Comparison of ENCODE assay signal across 20 cellular contexts in the genomic region with DNA sequence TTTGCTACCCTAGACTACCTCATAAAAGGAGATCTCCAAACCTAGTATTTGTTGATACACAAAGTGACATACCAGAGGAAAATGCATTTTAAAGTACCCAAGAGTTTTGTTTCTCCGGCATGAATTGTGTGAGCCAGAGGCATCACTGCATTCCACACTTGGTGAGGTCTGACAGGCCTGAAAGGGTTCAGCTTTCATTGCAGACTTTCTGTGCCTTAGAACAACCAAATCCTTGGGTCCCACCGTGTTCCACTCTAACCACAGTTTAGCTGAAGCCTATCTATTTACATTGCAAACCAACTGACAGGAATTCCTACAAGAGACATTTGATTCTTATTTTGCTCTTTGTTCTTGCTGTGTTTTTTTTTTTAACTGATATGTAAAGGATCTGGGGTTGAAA. TPM values are rescaled to one million over a fixed set of nuclear protein-coding genes. Genes with fewer than 3 reads are reported as not detected.
DNase-seq lines count a peak whose midpoint lies in the region; ATAC-seq and TF ChIP-seq lines count a peak whose summit lies in the region.
"Had no signal": no experiment of that assay in that cellular context is flagged by ENCODE, and none has a peak within 500 bp of the region (broad histone marks: within the 10 kb centered on the region; RNA-seq: fewer than 3 reads in every experiment).

No MANE protein-coding gene starts in this region.

- H3K9me3 Mint-ChIP-seq in chondrocyte (ENCODE audit: low read depth) = no peaks in the 10 kb centered on the region
- H3K9me3 Mint-ChIP-seq in stimulated activated effector memory CD8-positive, alpha-beta T cell treated with anti-CD3 and anti-CD28 coated beads, Interleukin-12 subunit alpha, Interleukin-12 subunit beta, amount 100 ng/mL, for 72 hours = no peaks in the 10 kb centered on the region
- H3K9me3 Mint-ChIP-seq: activated T-cell treated with anti-CD3 and anti-CD28 coated beads, Interleukin-2, amount 50 U/mL, for 72 hours had no signal

- H3K4ac ChIP-seq in IMR-90 (ENCODE audit: low read depth, low read length) = peak overlapping the region; percentile 22; the same call in 1 of the 2 replicates

- ATAC-seq in IMR-90 (ENCODE audit: low read depth) = peak; percentile 68
- no peak for ATAC-seq in stimulated activated effector memory CD8-positive, alpha-beta T cell treated with anti-CD3 and anti-CD28 coated beads, Interleukin-12 subunit alpha, Interleukin-12 subunit beta, amount 100 ng/mL, for 72 hours
- ATAC-seq: activated T-cell treated with anti-CD3 and anti-CD28 coated beads, Interleukin-2, amount 50 U/mL, for 72 hours had no signal

- H3K27me3 Mint-ChIP-seq in chondrocyte (ENCODE audit: low read depth) = no peaks in the 10 kb centered on the region

- no peak overlapping the region for H3K27ac ChIP-seq in IMR-90 (ENCODE audit: insufficient read depth, low read length)
- H3K27ac ChIP-seq: colonic mucosa, esophagus squamous epithelium, ovary had no signal

- peak; percentile 30 for DNase-seq in AG20443 (ENCODE audit: low spot score)
- peak; percentile 69 for DNase-seq in IMR-90
- no peak for DNase-seq in chondrocyte (ENCODE audit: low spot score)
- DNase-seq in left kidney (ENCODE audit: low read depth, low spot score) = peak; percentile 34
- no peak for DNase-seq in activated CD4-positive, alpha-beta T cell treated with anti-CD3 and anti-CD28 coated beads for 48 hours
- DNase-seq in stimulated activated effector memory CD8-positive, alpha-beta T cell treated with anti-CD3 and anti-CD28 coated beads, Interleukin-12 subunit alpha, Interleukin-12 subunit beta, amount 100 ng/mL, for 72 hours (ENCODE audit: low spot score in 2 of 2) = no peak
- no peak for DNase-seq in NCI-H2196 (lab: John Stamatoyannopoulos, UW; ENCODE audit: unreplicated experiment)
- DNase-seq in D341Med (ENCODE audit: low spot score) = no peak
- DNase-seq: activated T-cell treated with anti-CD3 and anti-CD28 coated beads, Interleukin-2, amount 50 U/mL, for 72 hours; colonic mucosa; DMS153; esophagus squamous epithelium; Kasumi-1; NCI-H1694 treated with DMSO at 0.1 percent for 48 hours; NCI-H524 treated with DMSO at 0.1 percent for 48 hours; ovary; stimulated activated CD4-positive, alpha-beta T cell treated with anti-CD3 and anti-CD28 coated beads, Interleukin-12 subunit alpha, Interleukin-12 subunit beta, amount 100 ng/mL, for 4 hours; substantia nigra; T-helper 9 cell had no signal

- H3K18ac ChIP-seq in IMR-90 (ENCODE audit: low read depth, low read length) = no peak overlapping the region

- no peaks in the 10 kb centered on the region for H4K20me1 ChIP-seq in IMR-90 (ENCODE audit: insufficient read depth, low read length)

- H3K23ac ChIP-seq in IMR-90 (ENCODE audit: low read depth, low read length) = no peak overlapping the region; the same call in 1 of the 2 replicates

- H3K4me2 ChIP-seq in IMR-90 (ENCODE audit: low read depth, low read length) = peak overlapping the region; percentile 24; the same call in 1 of the 2 replicates

- no peak overlapping the region for H3K9ac ChIP-seq in IMR-90 (ENCODE audit: low read depth, low read length)

- intact Hi-C loops in IMR-90 (cut with micrococcal nuclease) = loop anchor here (1.0 to 2.0 kb wide), 3 partner anchors 140 to 499 kb away; partner anchors contain the start of gene FBN1

- no peak for TF ChIP-seq RAD21 in IMR-90 (IDR thresholded peaks at IDR 0.05; ENCODE audit: low read length)

- POLR2A ChIA-PET in IMR-90 (lab: Charles Lee; ENCODE audit: unreplicated experiment) = interaction anchor here (0.5 kb wide), 1 partner anchor 1289 kb away, joined by 7 read pairs; no protein-coding TSS in a partner anchor

- peak overlapping the region; percentile 76 for H3K27ac Mint-ChIP-seq in chondrocyte (ENCODE audit: unreplicated experiment)
- no peak overlapping the region for H3K27ac Mint-ChIP-seq in stimulated activated effector memory CD8-positive, alpha-beta T cell treated with anti-CD3 and anti-CD28 coated beads, Interleukin-12 subunit alpha, Interleukin-12 subunit beta, amount 100 ng/mL, for 72 hours
- H3K27ac Mint-ChIP-seq: activated T-cell treated with anti-CD3 and anti-CD28 coated beads, Interleukin-2, amount 50 U/mL, for 72 hours; memory B cell had no signal

- peak overlapping the region; percentile 38 for H2AFZ ChIP-seq in IMR-90 (replicated peaks; ENCODE audit: low read length, poor library complexity)

- peaks cover 42% of the 10 kb centered on the region for H3K4me1 Mint-ChIP-seq in chondrocyte (ENCODE audit: low read depth)
- H3K4me1 Mint-ChIP-seq in stimulated activated effector memory CD8-positive, alpha-beta T cell treated with anti-CD3 and anti-CD28 coated beads, Interleukin-12 subunit alpha, Interleukin-12 subunit beta, amount 100 ng/mL, for 72 hours = peaks cover 9% of the 10 kb centered on the region
- H3K4me1 Mint-ChIP-seq: memory B cell had no signal

- no peak for TF ChIP-seq CTCF in IMR-90 (conservative IDR thresholded peaks at IDR 0.05; ENCODE audit: low read depth, low read length)
- no peak for TF ChIP-seq CTCF in chondrocyte (IDR thresholded peaks at IDR 0.05)

- H4K8ac ChIP-seq in IMR-90 (ENCODE audit: low read depth in 2 of 2, low read length in 2 of 2) = peak overlapping the region in 1 of 2 experiments; percentile 52; a peak in 1 of 4 replicates

- BruUV-seq in IMR-90 (replicated peaks; lab: Mats Ljungman, UMichigan) = no TSS peak

- peaks cover 16% of the 10 kb centered on the region for H3K36me3 Mint-ChIP-seq in chondrocyte (ENCODE audit: low read depth)
- H3K36me3 Mint-ChIP-seq in stimulated activated effector memory CD8-positive, alpha-beta T cell treated with anti-CD3 and anti-CD28 coated beads, Interleukin-12 subunit alpha, Interleukin-12 subunit beta, amount 100 ng/mL, for 72 hours = no peaks in the 10 kb centered on the region
- H3K36me3 Mint-ChIP-seq: memory B cell had no signal

- no peaks in the 10 kb centered on the region for H3K27me3 ChIP-seq in IMR-90 (ENCODE audit: control insufficient read depth, insufficient read depth, low read length)
- H3K27me3 ChIP-seq: colonic mucosa, esophagus squamous epithelium, ovary had no signal

- peak overlapping the region; percentile 44 for H2BK5ac ChIP-seq in IMR-90 (ENCODE audit: low read depth, low read length, poor library complexity, severe bottlenecking)

- H2BK15ac ChIP-seq in IMR-90 (ENCODE audit: low read depth, low read length) = no peak overlapping the region

- no peak overlapping the region for H2BK20ac ChIP-seq in IMR-90 (ENCODE audit: low read depth, low read length)

- H3K56ac ChIP-seq in IMR-90 (ENCODE audit: extremely low read depth, insufficient read depth, low read length) = no peak overlapping the region

- dilution Hi-C loops in IMR-90 (cut with HindIII; ENCODE audit: low sequenced_read_pairs, unreplicated experiment) = no loop called here

- H3K9me1 ChIP-seq in IMR-90 (ENCODE audit: insufficient read depth, low read length) = peaks cover 5% of the 10 kb centered on the region; the same call in 1 of the 2 replicates

- CTCF ChIA-PET in IMR-90 (lab: Yijun Ruan, JAX) = interaction anchor here (0.7 to 0.8 kb wide), 2 partner anchors 10 to 119 kb away, joined by 3 to 4 read pairs; no protein-coding TSS in a partner anchor

- peak overlapping the region; percentile 17; the same call in 1 of the 2 replicates for H2BK120ac ChIP-seq in IMR-90 (ENCODE audit: low read depth, low read length)

- no peak for TF ChIP-seq POLR2A in IMR-90 (IDR thresholded peaks at IDR 0.05; ENCODE audit: low read depth, low read length)

- no peaks in the 10 kb centered on the region for H3K9me3 ChIP-seq in IMR-90 (ENCODE audit: control insufficient read depth, insufficient read depth, low read length)
- H3K9me3 ChIP-seq: colonic mucosa, esophagus squamous epithelium, ovary had no signal

- no peak overlapping the region for H3K4me3 Mint-ChIP-seq in chondrocyte (ENCODE audit: unreplicated experiment)
- no peak overlapping the region for H3K4me3 Mint-ChIP-seq in stimulated activated effector memory CD8-positive, alpha-beta T cell treated with anti-CD3 and anti-CD28 coated beads, Interleukin-12 subunit alpha, Interleukin-12 subunit beta, amount 100 ng/mL, for 72 hours
- H3K4me3 Mint-ChIP-seq: activated T-cell treated with anti-CD3 and anti-CD28 coated beads, Interleukin-2, amount 50 U/mL, for 72 hours; memory B cell had no signal

- no peak overlapping the region for H2AK5ac ChIP-seq in IMR-90 (ENCODE audit: low read depth, low read length)

- peaks cover 0 to 10% of the 10 kb centered on the region in 2 experiments; a peak in 2 of 4 replicates for H3K79me1 ChIP-seq in IMR-90 (ENCODE audit: low read depth in 1 of 2, low read length in 2 of 2)

- H3K4me3 ChIP-seq in IMR-90 (ENCODE audit: insufficient read depth, low read depth, low read length) = no peak overlapping the region
- H3K4me3 ChIP-seq: colonic mucosa, esophagus squamous epithelium, ovary had no signal

- H3K14ac ChIP-seq in IMR-90 (replicated peaks; ENCODE audit: low read depth, low read length) = 0 out of 2 replicates have a peak overlapping the region, but pooled peaks have one; percentile 30

- in situ Hi-C loops in IMR-90 (cut with MboI; ENCODE audit: low sequenced_read_pairs) = loop anchor here (25.0 kb wide), 1 partner anchor 555 kb away; the partner anchor contains the start of gene FGF7

- H3K36me3 ChIP-seq in IMR-90 (ENCODE audit: control insufficient read depth, insufficient read depth, low read length) = no peaks in the 10 kb centered on the region
- H3K36me3 ChIP-seq: colonic mucosa, esophagus squamous epithelium, ovary had no signal

- no peak overlapping the region for H4K91ac ChIP-seq in IMR-90 (ENCODE audit: insufficient read depth, low read depth, low read length)

- H4K5ac ChIP-seq in IMR-90 (ENCODE audit: low read depth, low read length) = no peak overlapping the region

- WGBS in IMR-90 (ENCODE audit: extremely low coverage in 2 of 2, insufficient read length in 1 of 2), 2 experiments = no CpG with 5 or more reads among the region's 2 CpGs

- H3K4me1 ChIP-seq in IMR-90 (ENCODE audit: control insufficient read depth, insufficient read depth, low read length) = peaks cover 14% of the 10 kb centered on the region
- H3K4me1 ChIP-seq: colonic mucosa, esophagus squamous epithelium had no signal

- no peak overlapping the region for H2AK9ac ChIP-seq in IMR-90 (replicated peaks; ENCODE audit: low read depth, low read length, poor library complexity)

TF ChIP-seq in IMR-90, 13 proteins besides CTCF, POLR2A, EP300 and RAD21 (continues in another document):
- no peak for TF ChIP-seq MAFK (IDR thresholded peaks at IDR 0.05; ENCODE audit: low read depth, low read length)

RNA-seq across cellular contexts. Expression of gene EID1, which starts 21.0 kb away (rescaled TPM):
- total RNA-seq in IMR-90 (2012; rRNA removed) (147 and 308 TPM in 2 replicates), chondrocyte (118 to 202 TPM (median 122 TPM) in 3 replicates)
- 162 and 191 TPM in 2 replicates for polyA plus RNA-seq in IMR-90 (2012; rRNA removed)
- polyA plus RNA-seq in IMR-90 (2012; cell fraction: cytosol; rRNA removed) = 116 and 250 TPM in 2 replicates
- polyA plus RNA-seq in IMR-90 (2012; cell fraction: nucleus; rRNA removed; ENCODE audit: low replicate concordance) = 31.4 and 62.4 TPM in 2 replicates

RNA-seq across cellular contexts. Expression of gene CEP152, which starts 46.1 kb away (rescaled TPM):
- total RNA-seq in IMR-90 (2012; rRNA removed) = 7.3 and 10.3 TPM in 2 replicates
- polyA plus RNA-seq in IMR-90 (2012; rRNA removed) = 1.4 and 2.1 TPM in 2 replicates
- 0.09 and 0.30 TPM in 2 replicates for polyA plus RNA-seq in IMR-90 (2012; cell fraction: cytosol; rRNA removed)
- polyA plus RNA-seq in IMR-90 (2012; cell fraction: nucleus; rRNA removed; ENCODE audit: low replicate concordance) = 0.35 and 1.2 TPM in 2 replicates
- total RNA-seq in chondrocyte = 3.6 to 12.6 TPM (median 4.4 TPM) in 3 replicates

Comparison
In these comparisons a context has a peak if more than half of its experiments do, and no peak if none do; other contexts are left out.
1. DNase-seq: peak in AG20443 (single experiment), IMR-90 (single experiment) and left kidney (single experiment); none in chondrocyte (single experiment), activated CD4-positive, alpha-beta T cell treated with anti-CD3 and anti-CD28 coated beads for 48 hours (single experiment), stimulated activated effector memory CD8-positive, alpha-beta T cell treated with anti-CD3 and anti-CD28 coated beads, Interleukin-12 subunit alpha, Interleukin-12 subunit beta, amount 100 ng/mL, for 72 hours (0 of 2), NCI-H2196 (single experiment) and D341Med (single experiment).